In the genomic region with DNA sequence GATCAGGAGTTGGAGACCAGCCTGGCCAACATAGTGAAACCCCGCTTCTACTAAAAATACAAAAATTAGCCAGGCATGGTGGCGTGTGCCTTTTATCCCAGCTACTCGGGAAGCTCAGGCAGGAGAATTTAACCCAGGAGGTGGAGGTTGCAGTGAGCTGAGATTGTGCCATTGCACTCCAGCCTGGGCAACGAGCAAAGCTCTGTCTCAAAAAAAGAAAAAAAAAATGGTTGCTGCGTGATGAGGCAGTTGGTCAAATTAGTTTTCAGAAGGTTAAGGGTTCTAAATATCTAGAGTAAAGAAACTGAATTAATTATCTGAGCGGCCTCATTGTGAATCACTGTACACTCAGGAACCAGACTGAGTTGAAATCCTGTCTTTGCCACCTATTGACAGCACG, we compare ENCODE assay signal across 1 cellular context.
TF ChIP-seq lines count a peak whose summit lies in the region.

No MANE protein-coding gene starts in this region.

TF ChIP-seq in A549, 52 proteins besides CTCF, POLR2A, EP300 and RAD21:
- no peak for TF ChIP-seq SREBF2 (IDR thresholded peaks at IDR 0.05)
- no peak for TF ChIP-seq NPAS2 (CRISPR knock-in tag; IDR thresholded peaks at IDR 0.05; ENCODE audit: borderline replicate concordance)
- TF ChIP-seq EHMT2 (IDR thresholded peaks at IDR 0.05; ENCODE audit: low read depth), result no peak
- TF ChIP-seq HOXA7 (CRISPR knock-in tag; IDR thresholded peaks at IDR 0.05), result peak; percentile 47; the same call in 1 of the 2 replicates
- TF ChIP-seq TFCP2L1 (CRISPR knock-in tag; IDR thresholded peaks at IDR 0.05), result peak; percentile 26; the same call in 1 of the 2 replicates
- TF ChIP-seq BCL3 (IDR thresholded peaks at IDR 0.05), result no peak
- no peak for TF ChIP-seq RNF2 (IDR thresholded peaks at IDR 0.05; ENCODE audit: borderline replicate concordance, low read depth)
- TF ChIP-seq, protein P1, sequence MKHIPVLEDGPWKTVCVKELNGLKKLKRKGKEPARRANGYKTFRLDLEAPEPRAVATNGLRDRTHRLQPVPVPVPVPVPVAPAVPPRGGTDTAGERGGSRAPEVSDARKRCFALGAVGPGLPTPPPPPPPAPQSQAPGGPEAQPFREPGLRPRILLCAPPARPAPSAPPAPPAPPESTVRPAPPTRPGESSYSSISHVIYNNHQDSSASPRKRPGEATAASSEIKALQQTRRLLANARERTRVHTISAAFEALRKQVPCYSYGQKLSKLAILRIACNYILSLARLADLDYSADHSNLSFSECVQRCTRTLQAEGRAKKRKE (CRISPR knock-in tag; IDR thresholded peaks at IDR 0.05; ENCODE audit: low read depth), result 0 out of 2 replicates have a peak, but pooled peaks have one; percentile 50
- TF ChIP-seq TP53 (CRISPR knock-in tag; IDR thresholded peaks at IDR 0.05), result peak; percentile 12; the same call in 1 of the 2 replicates
- no peak for TF ChIP-seq PHF8 (IDR thresholded peaks at IDR 0.05; ENCODE audit: borderline replicate concordance, low read depth)
- no peak for TF ChIP-seq ZFP36 (IDR thresholded peaks at IDR 0.05; ENCODE audit: borderline replicate concordance, partially characterized antibody)
